ENCODE assay signal across 8 cellular contexts in the genomic region with DNA sequence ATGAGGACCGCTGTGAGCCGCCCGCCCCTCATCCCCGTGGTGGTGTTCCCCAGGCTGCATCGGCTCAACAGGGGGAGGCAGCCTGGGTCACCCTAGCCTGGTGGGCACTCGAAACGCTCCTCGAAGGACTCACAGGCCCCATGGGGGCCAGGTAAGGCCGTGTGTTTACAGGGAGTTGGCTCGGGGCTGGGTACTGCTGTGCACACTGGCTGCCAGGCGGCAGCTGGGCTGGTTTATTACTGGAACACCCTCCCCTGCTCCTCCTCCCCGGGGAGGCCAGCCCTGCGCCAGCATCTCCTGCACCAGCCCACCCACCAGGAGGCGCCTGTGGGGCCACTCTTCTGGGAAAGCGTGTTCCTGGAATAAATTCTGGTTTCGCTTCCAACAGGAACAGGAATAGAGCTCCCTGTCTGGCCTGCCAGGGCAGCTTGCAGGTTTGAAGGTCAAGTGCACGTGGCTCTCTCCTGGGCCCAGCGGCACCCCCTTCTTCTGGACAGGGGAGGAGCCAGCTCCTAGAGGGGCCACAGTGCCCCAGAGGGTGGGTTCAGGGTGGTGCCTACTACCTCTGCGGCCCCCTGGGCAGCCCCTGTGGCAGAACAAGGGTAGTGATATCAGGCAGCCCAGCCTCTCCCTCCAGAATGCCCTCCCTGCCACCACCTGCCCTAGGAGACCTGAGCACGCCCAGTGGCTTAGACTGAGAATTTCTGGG. TPM values are rescaled to one million over a fixed set of nuclear protein-coding genes. Genes with fewer than 3 reads are reported as not detected.
DNase-seq lines count a peak whose midpoint lies in the region; ATAC-seq lines count a peak whose summit lies in the region.

No MANE protein-coding gene starts in this region.

- H3K9me3 ChIP-seq in skeletal muscle satellite cell (replicated peaks; ENCODE audit: low read length) = no peaks in the 10 kb centered on the region

- peak overlapping the region; percentile 4 for H3K4me2 ChIP-seq in skeletal muscle satellite cell (ENCODE audit: low read length)

- peak; percentile 48 for ATAC-seq in activated CD8-positive, alpha-beta memory T cell treated with anti-CD3 and anti-CD28 coated beads, Interleukin-2, amount 10 ng/mL, durations not matched to agents 7 days and 5 days
- ATAC-seq in activated T-helper 17 cell treated with anti-CD3 and anti-CD28 coated beads, Interleukin-2, amount 50 U/mL, for 72 hours (replicated peaks) = peak; percentile 44
- ATAC-seq in left ventricle myocardium superior = peak; percentile 88
- ATAC-seq in HG02870 (IDR thresholded peaks at IDR 0.05; ENCODE audit: unreplicated experiment) = no peak
- ATAC-seq in HG02678 (IDR thresholded peaks at IDR 0.05; ENCODE audit: unreplicated experiment) = no peak

- H3K27me3 ChIP-seq in skeletal muscle satellite cell (ENCODE audit: control insufficient read depth, insufficient read depth, low read length) = peaks cover 10% of the 10 kb centered on the region

- intact Hi-C loops in left ventricle myocardium superior (cut with micrococcal nuclease) = no loop called here

- H3K4me1 Mint-ChIP-seq in activated CD8-positive, alpha-beta memory T cell treated with anti-CD3 and anti-CD28 coated beads, Interleukin-2, amount 10 ng/mL, durations not matched to agents 7 days and 5 days = peaks cover 9% of the 10 kb centered on the region
- peaks cover 5% of the 10 kb centered on the region for H3K4me1 Mint-ChIP-seq in activated T-helper 17 cell treated with anti-CD3 and anti-CD28 coated beads, Interleukin-2, amount 50 U/mL, for 72 hours

- H3K27ac Mint-ChIP-seq in activated CD8-positive, alpha-beta memory T cell treated with anti-CD3 and anti-CD28 coated beads, Interleukin-2, amount 10 ng/mL, durations not matched to agents 7 days and 5 days = peak overlapping the region; percentile 15
- peak overlapping the region; percentile 43 for H3K27ac Mint-ChIP-seq in activated T-helper 17 cell treated with anti-CD3 and anti-CD28 coated beads, Interleukin-2, amount 50 U/mL, for 72 hours

- CTCF ChIA-PET in activated CD8-positive, alpha-beta memory T cell treated with anti-CD3 and anti-CD28 coated beads, Interleukin-2, amount 10 ng/mL, durations not matched to agents 7 days and 5 days (lab: Charles Lee) = interaction anchor here (0.8 to 1.4 kb wide), 3 partner anchors 39 to 199 kb away, joined by 3 to 4 read pairs (median 3); a partner anchor contains a TSS

- peaks cover 2% of the 10 kb centered on the region for H3K27me3 Mint-ChIP-seq in activated CD8-positive, alpha-beta memory T cell treated with anti-CD3 and anti-CD28 coated beads, Interleukin-2, amount 10 ng/mL, durations not matched to agents 7 days and 5 days
- H3K27me3 Mint-ChIP-seq in activated T-helper 17 cell treated with anti-CD3 and anti-CD28 coated beads, Interleukin-2, amount 50 U/mL, for 72 hours = peaks cover 4% of the 10 kb centered on the region

- DNase-seq in activated CD8-positive, alpha-beta memory T cell treated with anti-CD3 and anti-CD28 coated beads, Interleukin-2, amount 10 ng/mL, durations not matched to agents 7 days and 5 days = peak; percentile 55
- DNase-seq in activated CD8-positive, alpha-beta memory T cell treated with anti-CD3 and anti-CD28 coated beads, Interleukin-2, amount 50 U/mL, for 4 hours = no peak
- DNase-seq in NCI-H2196 treated with DMSO at 0.1 percent for 48 hours (lab: John Stamatoyannopoulos, UW; ENCODE audit: unreplicated experiment) (peak; percentile 96), left ventricle myocardium superior (peak; percentile 92)

- H3K4me3 Mint-ChIP-seq in activated CD8-positive, alpha-beta memory T cell treated with anti-CD3 and anti-CD28 coated beads, Interleukin-2, amount 10 ng/mL, durations not matched to agents 7 days and 5 days = no peak overlapping the region
- H3K4me3 Mint-ChIP-seq in activated T-helper 17 cell treated with anti-CD3 and anti-CD28 coated beads, Interleukin-2, amount 50 U/mL, for 72 hours = no peak overlapping the region

- H3K36me3 ChIP-seq in skeletal muscle satellite cell (ENCODE audit: insufficient read depth, low read length) = peaks cover 13% of the 10 kb centered on the region

- peaks cover 12% of the 10 kb centered on the region for H3K4me1 ChIP-seq in skeletal muscle satellite cell (ENCODE audit: control insufficient read depth, insufficient read depth, low read length)

- H3K9ac ChIP-seq in skeletal muscle satellite cell (ENCODE audit: low read depth, low read length) = no peak overlapping the region

- no peaks in the 10 kb centered on the region for H3K36me3 Mint-ChIP-seq in activated CD8-positive, alpha-beta memory T cell treated with anti-CD3 and anti-CD28 coated beads, Interleukin-2, amount 10 ng/mL, durations not matched to agents 7 days and 5 days
- no peaks in the 10 kb centered on the region for H3K36me3 Mint-ChIP-seq in activated T-helper 17 cell treated with anti-CD3 and anti-CD28 coated beads, Interleukin-2, amount 50 U/mL, for 72 hours (ENCODE audit: low read depth)

- H3K9me3 Mint-ChIP-seq in activated CD8-positive, alpha-beta memory T cell treated with anti-CD3 and anti-CD28 coated beads, Interleukin-2, amount 10 ng/mL, durations not matched to agents 7 days and 5 days (ENCODE audit: low read depth) = no peaks in the 10 kb centered on the region
- H3K9me3 Mint-ChIP-seq in activated T-helper 17 cell treated with anti-CD3 and anti-CD28 coated beads, Interleukin-2, amount 50 U/mL, for 72 hours = no peaks in the 10 kb centered on the region

- no peak overlapping the region for H3K4me3 ChIP-seq in skeletal muscle satellite cell (ENCODE audit: low read length)

RNA-seq across cellular contexts. Expression of a gene that starts 11.3 kb away (rescaled TPM):
- total RNA-seq in activated CD8-positive, alpha-beta memory T cell treated with anti-CD3 and anti-CD28 coated beads, Interleukin-2, amount 10 ng/mL, durations not matched to agents 7 days and 5 days = 10 to 100 TPM; 49.9 to 50.1 TPM
- total RNA-seq in activated T-helper 17 cell treated with anti-CD3 and anti-CD28 coated beads, Interleukin-2, amount 50 U/mL, for 72 hours = 10 to 100 TPM; 45.7 to 94.4 TPM
- 103 TPM for total RNA-seq in left ventricle myocardium superior
- total RNA-seq in skeletal muscle satellite cell (2012; rRNA removed) = 91.5 and 125 TPM in 2 replicates

RNA-seq across cellular contexts. Expression of a gene that starts 13.1 kb away (rescaled TPM):
- not detected for total RNA-seq in activated CD8-positive, alpha-beta memory T cell treated with anti-CD3 and anti-CD28 coated beads, Interleukin-2, amount 10 ng/mL, durations not matched to agents 7 days and 5 days
- total RNA-seq in activated T-helper 17 cell treated with anti-CD3 and anti-CD28 coated beads, Interleukin-2, amount 50 U/mL, for 72 hours = not detected
- total RNA-seq in left ventricle myocardium superior = 0.67 TPM
- 0.44 TPM in 1 of 2 replicates, not detected in the other for total RNA-seq in skeletal muscle satellite cell (2012; rRNA removed)

RNA-seq across cellular contexts. Expression of a gene that starts 17.8 kb away (rescaled TPM):
- not detected for total RNA-seq in activated CD8-positive, alpha-beta memory T cell treated with anti-CD3 and anti-CD28 coated beads, Interleukin-2, amount 10 ng/mL, durations not matched to agents 7 days and 5 days
- under 1 TPM in 1 of 2 donors, not detected in 1; 0.26 TPM for total RNA-seq in activated T-helper 17 cell treated with anti-CD3 and anti-CD28 coated beads, Interleukin-2, amount 50 U/mL, for 72 hours
- total RNA-seq in left ventricle myocardium superior = not detected
- total RNA-seq in skeletal muscle satellite cell (2012; rRNA removed) = not detected in 2 replicates

RNA-seq across cellular contexts. Expression of a gene that starts 38.6 kb away (rescaled TPM):
- 100 to 1,000 TPM; 333 to 416 TPM for total RNA-seq in activated CD8-positive, alpha-beta memory T cell treated with anti-CD3 and anti-CD28 coated beads, Interleukin-2, amount 10 ng/mL, durations not matched to agents 7 days and 5 days
- 100 to 1,000 TPM; 506 to 602 TPM for total RNA-seq in activated T-helper 17 cell treated with anti-CD3 and anti-CD28 coated beads, Interleukin-2, amount 50 U/mL, for 72 hours
- total RNA-seq in left ventricle myocardium superior = 362 TPM
- total RNA-seq in skeletal muscle satellite cell (2012; rRNA removed) = 1,387 and 1,428 TPM in 2 replicates

RNA-seq across cellular contexts. Expression of a gene that starts 49.4 kb away (rescaled TPM):
- total RNA-seq in activated CD8-positive, alpha-beta memory T cell treated with anti-CD3 and anti-CD28 coated beads, Interleukin-2, amount 10 ng/mL, durations not matched to agents 7 days and 5 days = 100 to 1,000 TPM; 693 to 725 TPM
- total RNA-seq in activated T-helper 17 cell treated with anti-CD3 and anti-CD28 coated beads, Interleukin-2, amount 50 U/mL, for 72 hours = 100 to 1,000 TPM; 384 to 814 TPM
- total RNA-seq in left ventricle myocardium superior = 114 TPM
- 197 and 245 TPM in 2 replicates for total RNA-seq in skeletal muscle satellite cell (2012; rRNA removed)

Comparison
In these comparisons a context has a peak if more than half of its experiments do, and no peak if none do; other contexts are left out.
1. ATAC-seq: peak in activated CD8-positive, alpha-beta memory T cell treated with anti-CD3 and anti-CD28 coated beads, Interleukin-2, amount 10 ng/mL, durations not matched to agents 7 days and 5 days (single experiment), activated T-helper 17 cell treated with anti-CD3 and anti-CD28 coated beads, Interleukin-2, amount 50 U/mL, for 72 hours (single experiment) and left ventricle myocardium superior (single experiment); none in HG02870 (single experiment) and HG02678 (single experiment).